ENCODE assay signal across 19 cellular contexts in genomic region chr10:129694633-129695356, GRCh38.
DNase-seq lines count a peak whose midpoint lies in the region; ATAC-seq and TF ChIP-seq lines count a peak whose summit lies in the region.
"Had no signal": no experiment of that assay in that cellular context is flagged by ENCODE, and none has a peak within 500 bp of the region (broad histone marks: within the 10 kb centered on the region; RNA-seq: fewer than 3 reads in every experiment).

No MANE protein-coding gene starts in this region.

- CTCF ChIA-PET in SK-N-SH (lab: Yijun Ruan, JAX) = no interaction called here

- H3K27me3 Mint-ChIP-seq in nephron (ENCODE audit: low read depth) = peaks cover 8% of the 10 kb centered on the region
- H3K27me3 Mint-ChIP-seq: activated B cell treated with CpG ODN at 0.5 μM for 24 hours had no signal

- ATAC-seq in SK-N-SH treated with all-trans-retinoic acid at 6 μM for 48 hours (no peak), left cardiac atrium (peak; percentile 83 to 93), aorta (ENCODE audit: low FRiP score) (peak; percentile 86)

- H3K9me3 ChIP-seq in SK-N-SH (no peaks in the 10 kb centered on the region), aorta (ENCODE audit: control insufficient read depth, low read length) (no peaks in the 10 kb centered on the region)
- H3K9me3 ChIP-seq: BLaER1 had no signal

- no peaks in the 10 kb centered on the region for H3K9me2 ChIP-seq in SK-N-SH

- POLR2A ChIA-PET in SK-N-SH (lab: Yijun Ruan, JAX) = no interaction called here

- H3K79me2 ChIP-seq in SK-N-SH (ENCODE audit: insufficient read depth) = no peaks in the 10 kb centered on the region

- peaks cover 58% of the 10 kb centered on the region for H3K4me1 Mint-ChIP-seq in nephron
- H3K4me1 Mint-ChIP-seq: activated B cell treated with CpG ODN at 0.5 μM for 24 hours had no signal

- H3K4me3 ChIP-seq in SK-N-SH (ENCODE audit: low read depth in 2 of 2, low read length in 1 of 2) (no peak overlapping the region), aorta (ENCODE audit: low read length in 2 of 2) (no peak overlapping the region)
- H3K4me3 ChIP-seq: BLaER1, GM23338, neural progenitor cell had no signal

- H4K20me1 ChIP-seq in SK-N-SH (ENCODE audit: insufficient read depth) = no peaks in the 10 kb centered on the region

- H3K36me3 ChIP-seq in SK-N-SH (replicated peaks in 1 of 2; ENCODE audit: control insufficient read depth in 1 of 2, insufficient read depth in 2 of 2, low read length in 1 of 2) = no peaks in the 10 kb centered on the region
- H3K36me3 ChIP-seq in aorta (ENCODE audit: control insufficient read depth in 1 of 2, insufficient read depth in 2 of 2, low read length in 1 of 2) = no peaks in the 10 kb centered on the region
- H3K36me3 ChIP-seq: neural progenitor cell had no signal

- H3K27ac Mint-ChIP-seq in nephron = peak overlapping the region; percentile 77 to 87 (median 85)
- H3K27ac Mint-ChIP-seq: activated B cell treated with CpG ODN at 0.5 μM for 24 hours, GM23338, neural progenitor cell had no signal

- 33% methylated on average over 7 of the region's 7 CpGs for WGBS in SK-N-SH (ENCODE audit: low lambda C conversion rate)
- WGBS in aorta, 2 donors = 3 to 7% methylated on average over 7 of the region's 7 CpGs

- H3F3A ChIP-seq in SK-N-SH (replicated peaks; ENCODE audit: insufficient read depth) = no peaks in the 10 kb centered on the region

- H3K4me1 ChIP-seq in SK-N-SH (ENCODE audit: control insufficient read depth in 1 of 2, insufficient read depth in 2 of 2, low read depth in 1 of 2, low read length in 1 of 2) (peaks cover 0 to 24% of the 10 kb centered on the region in 2 experiments; a peak in 2 of 4 replicates), aorta (ENCODE audit: control insufficient read depth in 1 of 2, insufficient read depth in 2 of 2, low read length in 2 of 2) (peaks cover under 1 to 8% of the 10 kb centered on the region in 2 donors)
- H3K4me1 ChIP-seq: BLaER1 had no signal

- H3K36me3 Mint-ChIP-seq in nephron (ENCODE audit: low read depth) = no peaks in the 10 kb centered on the region
- H3K36me3 Mint-ChIP-seq: neural progenitor cell had no signal

- no peak overlapping the region for H3K4me2 ChIP-seq in SK-N-SH
- H3K4me2 ChIP-seq: BLaER1, GM23338, neural progenitor cell had no signal

- intact Hi-C loops in left cardiac atrium (cut with DNase I) (no loop called here), aorta (cut with DNase I) (loop anchor here in 1 of 2 donors (10.0 kb wide), 1 partner anchor 280 kb away; no protein-coding TSS in a partner anchor)

- H3K9me3 Mint-ChIP-seq in nephron = no peaks in the 10 kb centered on the region
- H3K9me3 Mint-ChIP-seq: activated B cell treated with CpG ODN at 0.5 μM for 24 hours, GM23338, neural progenitor cell had no signal

- H3K27me3 ChIP-seq in SK-N-SH (ENCODE audit: insufficient read depth) = no peaks in the 10 kb centered on the region
- no peaks in the 10 kb centered on the region for H3K27me3 ChIP-seq in aorta (ENCODE audit: control insufficient read depth in 1 of 2, insufficient read depth in 2 of 2, low read length in 1 of 2)
- H3K27me3 ChIP-seq: BLaER1, neural progenitor cell had no signal

- DNase-seq in SK-N-SH = no peak
- DNase-seq in left cardiac atrium = peak; percentile 59
- DNase-seq in aorta = peak in 1 of 2 donors; percentile 80
- no peak for DNase-seq in NCI-H748 treated with DMSO at 0.1 percent for 48 hours (lab: John Stamatoyannopoulos, UW)
- DNase-seq in stimulated activated CD4-positive, alpha-beta T cell treated with anti-CD3 and anti-CD28 coated beads, Interleukin-4, amount 100 ng/mL, for 4 hours = no peak
- no peak for DNase-seq in NCI-H1694 (lab: John Stamatoyannopoulos, UW)
- DNase-seq: activated B cell treated with CpG ODN at 0.5 μM for 24 hours; central memory CD4-positive, alpha-beta T cell; effector memory CD4-positive, alpha-beta T cell; mesendoderm; NCI-H524; SIG-M5; stimulated activated CD4-positive, alpha-beta T cell treated with anti-CD3 and anti-CD28 coated beads, Interleukin-2, amount 100 ng/mL, for 48 hours had no signal

- TF ChIP-seq EP300 in SK-N-SH (IDR thresholded peaks at IDR 0.05; ENCODE audit: borderline replicate concordance in 1 of 2, low read depth in 1 of 2, low read length in 1 of 2) = no peak

- peak overlapping the region in 1 of 3 experiments; percentile 2 for H3K4me3 Mint-ChIP-seq in nephron
- H3K4me3 Mint-ChIP-seq: activated B cell treated with CpG ODN at 0.5 μM for 24 hours, GM23338, neural progenitor cell had no signal

- no peak overlapping the region for H2AFZ ChIP-seq in SK-N-SH (ENCODE audit: low read depth)
- H2AFZ ChIP-seq: GM23338, neural progenitor cell had no signal

- TF ChIP-seq CTCF in SK-N-SH (IDR thresholded peaks at IDR 0.05) = no peak
- no peak for TF ChIP-seq CTCF in nephron (IDR thresholded peaks at IDR 0.05; ENCODE audit: unreplicated experiment in 3 of 3)

- H3K27ac ChIP-seq in SK-N-SH (ENCODE audit: low read depth in 2 of 2, low read length in 1 of 2) = no peak overlapping the region
- H3K27ac ChIP-seq in aorta (ENCODE audit: low read depth in 1 of 2, low read length in 2 of 2) = no peak overlapping the region
- H3K27ac ChIP-seq: 22Rv1, BLaER1, neural progenitor cell had no signal

- no peak for TF ChIP-seq RAD21 in SK-N-SH (IDR thresholded peaks at IDR 0.05; ENCODE audit: low read length)

- no peak overlapping the region for H3K9ac ChIP-seq in SK-N-SH
- H3K9ac ChIP-seq: BLaER1, neural progenitor cell had no signal

TF ChIP-seq in SK-N-SH treated with all-trans-retinoic acid at 6 μM for 48 hours, 23 proteins besides CTCF, POLR2A, EP300 and RAD21:
- peak; percentile 81 for TF ChIP-seq ISL1 (CRISPR knock-in tag; IDR thresholded peaks at IDR 0.05)
- no peak for TF ChIP-seq CSDC2 (CRISPR knock-in tag; IDR thresholded peaks at IDR 0.05)
- TF ChIP-seq CREB5 (CRISPR knock-in tag; IDR thresholded peaks at IDR 0.05; ENCODE audit: low read depth) = peak; percentile 63

TF ChIP-seq in SK-N-SH, 30 proteins besides CTCF, POLR2A, EP300 and RAD21:
- no peak for TF ChIP-seq EZH2phosphoT487 (IDR thresholded peaks at IDR 0.05; ENCODE audit: borderline replicate concordance, low read depth)
- TF ChIP-seq RXRA (IDR thresholded peaks at IDR 0.05; ENCODE audit: borderline replicate concordance, low read depth) = no peak
- no peak for TF ChIP-seq ELF1 (IDR thresholded peaks at IDR 0.05)
- TF ChIP-seq REST (IDR thresholded peaks at IDR 0.05; ENCODE audit: low read depth, low read length) = no peak
- no peak for TF ChIP-seq FOXM1 (IDR thresholded peaks at IDR 0.05; ENCODE audit: low read depth)
- TF ChIP-seq FOXJ3 (CRISPR knock-in tag; IDR thresholded peaks at IDR 0.05) = no peak
- no peak for TF ChIP-seq SIN3A (IDR thresholded peaks at IDR 0.05; ENCODE audit: borderline replicate concordance, low read depth, low read length)
- no peak for TF ChIP-seq TCF12 (IDR thresholded peaks at IDR 0.05)
